In genomic region chr1:76050073-76050472, GRCh38 we compare ENCODE assay signal across 1 cellular context. TPM values are rescaled to one million over a fixed set of nuclear protein-coding genes. Genes with fewer than 3 reads are reported as not detected.
"Had no signal": no experiment of that assay in that cellular context is flagged by ENCODE, and none has a peak within 500 bp of the region (broad histone marks: within the 10 kb centered on the region; RNA-seq: fewer than 3 reads in every experiment).

No MANE protein-coding gene starts in this region.

RNA-seq across cellular contexts. Expression of gene ST6GALNAC3, which starts 24.5 kb away (rescaled TPM):
- total RNA-seq: PC-3 had no signal
